Comparison of ENCODE assay signal across 8 cellular contexts in genomic region chr16:81444448-81445121, GRCh38. TPM values are rescaled to one million over a fixed set of nuclear protein-coding genes. Genes with fewer than 3 reads are reported as not detected.
DNase-seq lines count a peak whose midpoint lies in the region; ATAC-seq and TF ChIP-seq lines count a peak whose summit lies in the region.

TSS of gene CMIP (plus strand) at chr16:81444808.

- H3K27ac Mint-ChIP-seq in activated CD8-positive, alpha-beta T cell treated with anti-CD3 and anti-CD28 coated beads, Interleukin-2, amount 10 ng/mL, durations not matched to agents 7 days and 5 days, result peak within 1 kb of the TSS; percentile 91

- H3K4me1 ChIP-seq in ectodermal cell (ENCODE audit: control insufficient read depth, insufficient read depth, low read length), result peaks cover 26% of the 10 kb centered on the region
- peaks cover 28% of the 10 kb centered on the region for H3K4me1 ChIP-seq in lower lobe of right lung

- H3K36me3 ChIP-seq in ectodermal cell (ENCODE audit: control insufficient read depth, insufficient read depth, low read length), result no peaks in the 10 kb centered on the region
- H3K36me3 ChIP-seq in lower lobe of right lung, result no peaks in the 10 kb centered on the region

- peaks cover 37% of the 10 kb centered on the region for H3K27me3 ChIP-seq in AG04450 (ENCODE audit: control insufficient read depth, insufficient read depth, low read length)
- H3K27me3 ChIP-seq in ectodermal cell (ENCODE audit: control insufficient read depth, insufficient read depth, low read length, poor library complexity, severe bottlenecking), result peaks cover 19% of the 10 kb centered on the region
- H3K27me3 ChIP-seq in lower lobe of right lung (ENCODE audit: low read depth), result no peaks in the 10 kb centered on the region

- peak; percentile 78 for ATAC-seq in HG03064 (IDR thresholded peaks at IDR 0.05; ENCODE audit: low read depth, unreplicated experiment)
- peak; percentile 81 for ATAC-seq in activated CD8-positive, alpha-beta T cell treated with anti-CD3 and anti-CD28 coated beads, Interleukin-2, amount 10 ng/mL, durations not matched to agents 7 days and 5 days
- ATAC-seq in lower lobe of right lung, result peak; percentile 75 to 86

- POLR2A ChIA-PET in AG04450 (lab: Yijun Ruan, JAX), result no interaction called here
- POLR2A ChIA-PET in activated CD8-positive, alpha-beta T cell treated with anti-CD3 and anti-CD28 coated beads, Interleukin-2, amount 10 ng/mL, durations not matched to agents 7 days and 5 days (lab: Charles Lee), result interaction anchor here (1.6 to 1.8 kb wide), 2 partner anchors 76 to 187 kb away, joined by 3 to 5 read pairs; no protein-coding TSS in a partner anchor

- TF ChIP-seq CTCF in AG04450 (IDR thresholded peaks at IDR 0.05; ENCODE audit: low read depth, low read length), result no peak
- TF ChIP-seq CTCF in lower lobe of right lung (IDR thresholded peaks at IDR 0.05), result no peak

- WGBS in ectodermal cell, 2 experiments, result 0% methylated on average over 102 to 110 of the region's 114 CpGs

- peak within 1 kb of the TSS; percentile 93 for H3K4me3 Mint-ChIP-seq in activated CD8-positive, alpha-beta T cell treated with anti-CD3 and anti-CD28 coated beads, Interleukin-2, amount 10 ng/mL, durations not matched to agents 7 days and 5 days

- peaks cover 25% of the 10 kb centered on the region for H3K36me3 Mint-ChIP-seq in activated CD8-positive, alpha-beta T cell treated with anti-CD3 and anti-CD28 coated beads, Interleukin-2, amount 10 ng/mL, durations not matched to agents 7 days and 5 days (ENCODE audit: low read depth)

- peaks cover 26% of the 10 kb centered on the region for H3K27me3 Mint-ChIP-seq in activated CD8-positive, alpha-beta T cell treated with anti-CD3 and anti-CD28 coated beads, Interleukin-2, amount 10 ng/mL, durations not matched to agents 7 days and 5 days (ENCODE audit: low read depth)

- H3K4me3 ChIP-seq in AG04450 (ENCODE audit: low read depth, low read length) (peak within 1 kb of the TSS; percentile 79), ectodermal cell (ENCODE audit: insufficient read depth, low read depth, low read length) (peak within 1 kb of the TSS; percentile 80), lower lobe of right lung (peak within 1 kb of the TSS; percentile 94)

- peak; percentile 38 for TF ChIP-seq POLR2A in GM18526 (IDR thresholded peaks at IDR 0.05; ENCODE audit: extremely low read depth, insufficient read length)

- CTCF ChIA-PET in AG04450 (lab: Charles Lee), result no interaction called here
- CTCF ChIA-PET in activated CD8-positive, alpha-beta T cell treated with anti-CD3 and anti-CD28 coated beads, Interleukin-2, amount 10 ng/mL, durations not matched to agents 7 days and 5 days (lab: Charles Lee), result no interaction called here

- intact Hi-C loops in lower lobe of right lung (cut with DNase I), result no loop called here

- no peak within 1 kb of the TSS for H3K27ac ChIP-seq in AG04450 (ENCODE audit: low read depth, low read length)
- peak within 1 kb of the TSS; percentile 8 for H3K27ac ChIP-seq in ectodermal cell (ENCODE audit: insufficient read depth, low read depth, low read length, poor library complexity, severe bottlenecking)
- H3K27ac ChIP-seq in lower lobe of right lung, result peak within 1 kb of the TSS; percentile 93

- peak; percentile 37 for DNase-seq in AG04450 (ENCODE audit: low read depth, low spot score)
- peak; percentile 72 for DNase-seq in NCI-H774 (lab: John Stamatoyannopoulos, UW)
- peak; percentile 85 for DNase-seq in activated CD8-positive, alpha-beta T cell treated with anti-CD3 and anti-CD28 coated beads, Interleukin-2, amount 10 ng/mL, durations not matched to agents 7 days and 5 days
- peak; percentile 92 for DNase-seq in lower lobe of right lung
- peak in 2 of 3 experiments; percentile 56 to 76 for DNase-seq in stimulated activated CD4-positive, alpha-beta T cell treated with anti-CD3 and anti-CD28 coated beads, TNF-alpha, amount 100 ng/mL, for 24 hours (ENCODE audit: low read depth in 3 of 3)

- no peaks in the 10 kb centered on the region; the same call in 1 of the 2 replicates for H3K9me3 ChIP-seq in AG04450 (ENCODE audit: control insufficient read depth, insufficient read depth, low read length)
- no peaks in the 10 kb centered on the region for H3K9me3 ChIP-seq in ectodermal cell (ENCODE audit: control insufficient read depth, low read length)
- no peaks in the 10 kb centered on the region for H3K9me3 ChIP-seq in lower lobe of right lung

- H3K4me1 Mint-ChIP-seq in activated CD8-positive, alpha-beta T cell treated with anti-CD3 and anti-CD28 coated beads, Interleukin-2, amount 10 ng/mL, durations not matched to agents 7 days and 5 days (ENCODE audit: low read depth), result peaks cover 46% of the 10 kb centered on the region

- H3K9me3 Mint-ChIP-seq in activated CD8-positive, alpha-beta T cell treated with anti-CD3 and anti-CD28 coated beads, Interleukin-2, amount 10 ng/mL, durations not matched to agents 7 days and 5 days (ENCODE audit: insufficient read depth), result no peaks in the 10 kb centered on the region

RNA-seq across cellular contexts. Expression of gene CMIP, which starts in this region (rescaled TPM):
- 2.7 and 5.5 TPM in 2 replicates for polyA plus RNA-seq in AG04450 (2011; rRNA removed)
- 8.3 and 14.3 TPM in 2 replicates for polyA minus RNA-seq in AG04450 (2011; rRNA and poly(A)+ RNA removed)
- 10 to 100 TPM; 62.5 to 70.4 TPM for total RNA-seq in activated CD8-positive, alpha-beta T cell treated with anti-CD3 and anti-CD28 coated beads, Interleukin-2, amount 10 ng/mL, durations not matched to agents 7 days and 5 days
- polyA plus RNA-seq in ectodermal cell (2013, experiment 1 of 4), result 45.9 TPM
- polyA plus RNA-seq in ectodermal cell (2013, experiment 2 of 4), result 55.6 TPM
- 35.3 TPM for polyA plus RNA-seq in ectodermal cell (2013, experiment 3 of 4)
- 40.9 TPM for polyA plus RNA-seq in ectodermal cell (2013, experiment 4 of 4)
- total RNA-seq in lower lobe of right lung, result 77.4 TPM

Comparison
In these comparisons a context has a peak if more than half of its experiments do, and no peak if none do; other contexts are left out.
1. DNase-seq: peak in every context shown above with its lines; median percentile 92 in lower lobe of right lung; 85 in activated CD8-positive, alpha-beta T cell treated with anti-CD3 and anti-CD28 coated beads, Interleukin-2, amount 10 ng/mL, durations not matched to agents 7 days and 5 days; 72 in NCI-H774; 66 in stimulated activated CD4-positive, alpha-beta T cell treated with anti-CD3 and anti-CD28 coated beads, TNF-alpha, amount 100 ng/mL, for 24 hours; 37 in AG04450.